29 cellular contexts compared by ENCODE assay signal in the genomic region with DNA sequence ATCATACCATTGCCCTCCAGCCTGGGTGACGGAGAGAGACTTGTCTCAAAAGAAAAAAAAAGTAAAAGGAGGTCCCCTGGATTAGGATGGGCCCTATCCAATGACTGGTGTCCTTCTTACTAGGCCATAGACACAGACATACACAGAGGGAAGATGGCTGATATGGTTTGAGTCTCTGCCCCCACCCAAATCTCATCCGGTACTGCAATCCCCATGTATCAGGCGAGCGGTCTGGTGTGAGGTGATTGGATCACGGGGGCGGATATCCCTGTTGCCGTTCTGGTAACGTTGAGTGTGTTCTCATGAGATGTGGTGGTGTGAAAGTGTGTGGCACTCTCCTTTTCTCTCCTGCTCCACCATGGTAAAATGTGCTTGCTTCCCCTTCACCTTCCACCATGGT. TPM values are rescaled to one million over a fixed set of nuclear protein-coding genes. Genes with fewer than 3 reads are reported as not detected.
"Had no signal": no experiment of that assay in that cellular context is flagged by ENCODE, and none has a peak within 500 bp of the region (broad histone marks: within the 10 kb centered on the region; RNA-seq: fewer than 3 reads in every experiment).

No MANE protein-coding gene starts in this region.

- ATAC-seq: esophagus mucosa; gastrocnemius medialis; left lobe of liver; natural killer cell; right cardiac atrium; stimulated activated effector memory CD8-positive, alpha-beta T cell treated with anti-CD3 and anti-CD28 coated beads, Interleukin-12 subunit alpha, Interleukin-12 subunit beta, amount 100 ng/mL, for 72 hours had no signal

- H3K9me3 Mint-ChIP-seq: dendritic cell treated with granulocyte-macrophage colony-stimulating factor and Interleukin-4, amounts not matched to agents 40 ng/mL and 50 ng/mL, for 4 days; natural killer cell; stimulated activated effector memory CD8-positive, alpha-beta T cell treated with anti-CD3 and anti-CD28 coated beads, Interleukin-12 subunit alpha, Interleukin-12 subunit beta, amount 100 ng/mL, for 72 hours had no signal

- H3K9me3 ChIP-seq: colonic mucosa, gastrocnemius medialis, prostate gland, stomach, thyroid gland had no signal

- H3K27ac ChIP-seq: colonic mucosa, epithelial cell of prostate, gastrocnemius medialis, prostate gland, sigmoid colon, stomach, thyroid gland had no signal

- H3K27ac Mint-ChIP-seq: dendritic cell treated with granulocyte-macrophage colony-stimulating factor and Interleukin-4, amounts not matched to agents 40 ng/mL and 50 ng/mL, for 4 days; endodermal cell; memory B cell; natural killer cell; stimulated activated effector memory CD8-positive, alpha-beta T cell treated with anti-CD3 and anti-CD28 coated beads, Interleukin-12 subunit alpha, Interleukin-12 subunit beta, amount 100 ng/mL, for 72 hours had no signal

- H3K4me3 ChIP-seq: colonic mucosa, gastrocnemius medialis, lung, prostate gland, sigmoid colon, stomach, thyroid gland had no signal

- H3K36me3 Mint-ChIP-seq: memory B cell; natural killer cell; stimulated activated effector memory CD8-positive, alpha-beta T cell treated with anti-CD3 and anti-CD28 coated beads, Interleukin-12 subunit alpha, Interleukin-12 subunit beta, amount 100 ng/mL, for 72 hours had no signal

- DNase-seq: colonic mucosa; effector CD8-positive, alpha-beta T cell; endodermal cell; foreskin fibroblast; gastrocnemius medialis; natural killer cell; right cardiac atrium; sigmoid colon; stimulated activated CD4-positive, alpha-beta T cell treated with anti-CD3 and anti-CD28 coated beads, Interleukin-2, amount 100 ng/mL, for 24 hours; stimulated activated CD4-positive, alpha-beta T cell treated with anti-CD3 and anti-CD28 coated beads, Interleukin-4, amount 100 ng/mL, for 24 hours; stimulated activated naive CD4-positive, alpha-beta T cell treated with Interleukin-2 at 50 U/mL for 16 hours; stomach; thyroid gland; trophoblast cell had no signal

- FAIRE-seq: keratinocyte had no signal

- H3K36me3 ChIP-seq: colonic mucosa, gastrocnemius medialis, prostate gland, sigmoid colon, stomach, thyroid gland had no signal

- H3K27me3 ChIP-seq: colonic mucosa, gastrocnemius medialis, sigmoid colon, stomach, thyroid gland had no signal

- H3K4me3 Mint-ChIP-seq: dendritic cell treated with granulocyte-macrophage colony-stimulating factor and Interleukin-4, amounts not matched to agents 40 ng/mL and 50 ng/mL, for 4 days; endodermal cell; memory B cell; natural killer cell; stimulated activated effector memory CD8-positive, alpha-beta T cell treated with anti-CD3 and anti-CD28 coated beads, Interleukin-12 subunit alpha, Interleukin-12 subunit beta, amount 100 ng/mL, for 72 hours had no signal

- H3K4me1 Mint-ChIP-seq: endodermal cell, memory B cell had no signal

- H3K4me1 ChIP-seq: colonic mucosa, gastrocnemius medialis, prostate gland had no signal

RNA-seq across cellular contexts. Expression of gene DIPK1C, which starts 31.2 kb away (rescaled TPM):
- total RNA-seq: esophagus mucosa, glomerular endothelial cell, left lobe of liver, lung, mononuclear cell, natural killer cell, osteoblast, subcutaneous adipose tissue, thyroid gland had no signal
- polyA plus RNA-seq: keratinocyte, neural cell had no signal

RNA-seq across cellular contexts. Expression of gene CNDP1, which starts 45.9 kb away (rescaled TPM):
- total RNA-seq: esophagus mucosa, gastrocnemius medialis, glomerular endothelial cell, lung, mononuclear cell, osteoblast, prostate gland, right cardiac atrium, sigmoid colon, skeletal muscle tissue had no signal
- polyA plus RNA-seq: keratinocyte had no signal
